Comparison of ENCODE assay signal across 11 cellular contexts in genomic region chr10:62527019-62527827, GRCh38.
DNase-seq lines count a peak whose midpoint lies in the region; ATAC-seq and TF ChIP-seq lines count a peak whose summit lies in the region.
"Had no signal": no experiment of that assay in that cellular context is flagged by ENCODE, and none has a peak within 500 bp of the region (broad histone marks: within the 10 kb centered on the region; RNA-seq: fewer than 3 reads in every experiment).

No MANE protein-coding gene starts in this region.

- H3K9me3 Mint-ChIP-seq in nephron progenitor cell (peaks cover 55% of the 10 kb centered on the region), WTC11 (peaks cover 36% of the 10 kb centered on the region)

- H3K36me3 Mint-ChIP-seq in nephron progenitor cell (ENCODE audit: low read depth) (peaks cover 18% of the 10 kb centered on the region), WTC11 (peaks cover 17% of the 10 kb centered on the region)

- H3K4me3 ChIP-seq in Jurkat, Clone E6-1 (ENCODE audit: low read length), result peak overlapping the region; percentile 8; the same call in 1 of the 2 replicates
- H3K4me3 ChIP-seq: SJSA1 had no signal

- H3K27me3 Mint-ChIP-seq in nephron progenitor cell (ENCODE audit: low read depth, poor library complexity) (no peaks in the 10 kb centered on the region), WTC11 (ENCODE audit: low read depth) (no peaks in the 10 kb centered on the region)

- H3K4me1 Mint-ChIP-seq in nephron progenitor cell (peaks cover 5% of the 10 kb centered on the region), WTC11 (peaks cover 10% of the 10 kb centered on the region)
- H3K4me1 Mint-ChIP-seq: mesothelial cell of epicardium had no signal

- H3K4me3 Mint-ChIP-seq in nephron progenitor cell (no peak overlapping the region), WTC11 (no peak overlapping the region)
- H3K4me3 Mint-ChIP-seq: mesothelial cell of epicardium had no signal

- POLR2A ChIA-PET in WTC11 (lab: Charles Lee), result no interaction called here

- TF ChIP-seq CTCF in nephron progenitor cell (IDR thresholded peaks at IDR 0.05) (no peak), WTC11 (IDR thresholded peaks at IDR 0.05) (no peak)

- DNase-seq in Jurkat, Clone E6-1 (ENCODE audit: low read depth, low spot score), result peak; percentile 60
- DNase-seq in myocyte (ENCODE audit: low read depth) (peak; percentile 94), nephron progenitor cell (no peak), WTC11 (ENCODE audit: low spot score) (no peak), kidney glomerular epithelial cell (lab: John Stamatoyannopoulos, UW) (no peak)
- DNase-seq in NK-92 treated with Interleukin-12 subunit alpha and Interleukin-12 subunit beta, amount 100 ng/mL, for 24 hours (lab: John Stamatoyannopoulos, UW), result no peak
- DNase-seq: cortex of kidney had no signal

- CTCF ChIA-PET in WTC11 (lab: Charles Lee), result no interaction called here

- no peak overlapping the region for H3K27ac Mint-ChIP-seq in nephron progenitor cell
- no peak overlapping the region for H3K27ac Mint-ChIP-seq in WTC11
- H3K27ac Mint-ChIP-seq: mesothelial cell of epicardium had no signal

- peak; percentile 53 for ATAC-seq in GM18517 (IDR thresholded peaks at IDR 0.05; ENCODE audit: unreplicated experiment)
- peak; percentile 57 for ATAC-seq in GM21737 (IDR thresholded peaks at IDR 0.05; ENCODE audit: unreplicated experiment)
- ATAC-seq in WTC11, result no peak; the same call in 1 of the 2 replicates

TF ChIP-seq in WTC11, 78 proteins besides CTCF, POLR2A, EP300 and RAD21:
- TF ChIP-seq ZNF281 (CRISPR knock-in tag; IDR thresholded peaks at IDR 0.05), result no peak
- TF ChIP-seq ARID4B (CRISPR knock-in tag; IDR thresholded peaks at IDR 0.05; ENCODE audit: borderline replicate concordance), result no peak
- no peak for TF ChIP-seq SMAD4 (CRISPR knock-in tag; IDR thresholded peaks at IDR 0.05)
- TF ChIP-seq, protein P1, sequence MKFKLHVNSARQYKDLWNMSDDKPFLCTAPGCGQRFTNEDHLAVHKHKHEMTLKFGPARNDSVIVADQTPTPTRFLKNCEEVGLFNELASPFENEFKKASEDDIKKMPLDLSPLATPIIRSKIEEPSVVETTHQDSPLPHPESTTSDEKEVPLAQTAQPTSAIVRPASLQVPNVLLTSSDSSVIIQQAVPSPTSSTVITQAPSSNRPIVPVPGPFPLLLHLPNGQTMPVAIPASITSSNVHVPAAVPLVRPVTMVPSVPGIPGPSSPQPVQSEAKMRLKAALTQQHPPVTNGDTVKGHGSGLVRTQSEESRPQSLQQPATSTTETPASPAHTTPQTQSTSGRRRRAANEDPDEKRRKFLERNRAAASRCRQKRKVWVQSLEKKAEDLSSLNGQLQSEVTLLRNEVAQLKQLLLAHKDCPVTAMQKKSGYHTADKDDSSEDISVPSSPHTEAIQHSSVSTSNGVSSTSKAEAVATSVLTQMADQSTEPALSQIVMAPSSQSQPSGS (CRISPR knock-in tag; IDR thresholded peaks at IDR 0.05; ENCODE audit: borderline replicate concordance, low read depth), result no peak
- no peak for TF ChIP-seq FOXK1 (CRISPR knock-in tag; IDR thresholded peaks at IDR 0.05)
- no peak for TF ChIP-seq AR (CRISPR knock-in tag; IDR thresholded peaks at IDR 0.05)

Comparison
In these comparisons a context has a peak if more than half of its experiments do, and no peak if none do; other contexts are left out.
1. DNase-seq: peak in Jurkat, Clone E6-1 (single experiment) and myocyte (single experiment); none in nephron progenitor cell (single experiment), NK-92 treated with Interleukin-12 subunit alpha and Interleukin-12 subunit beta, amount 100 ng/mL, for 24 hours (single experiment), WTC11 (single experiment) and kidney glomerular epithelial cell (single experiment).